ENCODE assay signal across 1 cellular context in genomic region chr17:64386412-64387144, GRCh38.
TF ChIP-seq lines count a peak whose summit lies in the region.

No MANE protein-coding gene starts in this region.

TF ChIP-seq in HepG2, 621 proteins besides CTCF, POLR2A, EP300 and RAD21 (continued from another document and continues in another):
- TF ChIP-seq FOXP4 (CRISPR knock-in tag; IDR thresholded peaks at IDR 0.05) (peak; percentile 98), HNF4G (IDR thresholded peaks at IDR 0.05; ENCODE audit: borderline replicate concordance, low read depth, low read length) (peak; percentile 82; the same call in 1 of the 2 replicates), HNF4G (CRISPR knock-in tag; IDR thresholded peaks at IDR 0.05; ENCODE audit: borderline replicate concordance, low read depth) (peak; percentile 78; the same call in 1 of the 2 replicates), RERE (CRISPR knock-in tag; IDR thresholded peaks at IDR 0.05; ENCODE audit: low read depth) (peak; percentile 74; the same call in 1 of the 2 replicates), ZNF280D (CRISPR knock-in tag; IDR thresholded peaks at IDR 0.05) (peak; percentile 98), ZNF644 (CRISPR knock-in tag; IDR thresholded peaks at IDR 0.05; ENCODE audit: low read depth) (peak; percentile 67), RXRB (CRISPR knock-in tag; IDR thresholded peaks at IDR 0.05; ENCODE audit: borderline replicate concordance) (peak; percentile 92), CREB1 (IDR thresholded peaks at IDR 0.05) (no peak), CREB1 (CRISPR knock-in tag; IDR thresholded peaks at IDR 0.05) (no peak), ELF3 (CRISPR knock-in tag; IDR thresholded peaks at IDR 0.05) (peak; percentile 86), ZMYM3 (CRISPR knock-in tag; IDR thresholded peaks at IDR 0.05) (peak; percentile 98), THAP11 (CRISPR knock-in tag; IDR thresholded peaks at IDR 0.05) (peak; percentile 50), HMGXB4 (CRISPR knock-in tag; IDR thresholded peaks at IDR 0.05; ENCODE audit: borderline replicate concordance in 1 of 2, low read depth in 1 of 2) (peak in 1 of 2 experiments; percentile 58; a peak in 1 of 4 replicates), ZNF335 (CRISPR knock-in tag; IDR thresholded peaks at IDR 0.05) (peak; percentile 24; the same call in 1 of the 2 replicates), RNF2 (conservative IDR thresholded peaks at IDR 0.05; ENCODE audit: low read depth) (no peak), FOXA1 (IDR thresholded peaks at IDR 0.05) (no peak), FOXA1 (CRISPR knock-in tag; IDR thresholded peaks at IDR 0.05) (peak; percentile 55), ZMYM2 (CRISPR knock-in tag; IDR thresholded peaks at IDR 0.05) (peak; percentile 97), ELK4 (CRISPR knock-in tag; IDR thresholded peaks at IDR 0.05; ENCODE audit: borderline replicate concordance) (no peak), SOX6 (IDR thresholded peaks at IDR 0.05) (no peak), SOX6 (CRISPR knock-in tag; IDR thresholded peaks at IDR 0.05) (peak; percentile 87), BATF2 (CRISPR knock-in tag; IDR thresholded peaks at IDR 0.05) (no peak), U2AF2 (IDR thresholded peaks at IDR 0.05; ENCODE audit: low read depth, low read length) (0 out of 2 replicates have a peak, but pooled peaks have one; percentile 73)
- TF ChIP-seq, protein P1, sequence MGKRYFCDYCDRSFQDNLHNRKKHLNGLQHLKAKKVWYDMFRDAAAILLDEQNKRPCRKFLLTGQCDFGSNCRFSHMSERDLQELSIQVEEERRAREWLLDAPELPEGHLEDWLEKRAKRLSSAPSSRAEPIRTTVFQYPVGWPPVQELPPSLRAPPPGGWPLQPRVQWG (CRISPR knock-in tag; IDR thresholded peaks at IDR 0.05; ENCODE audit: borderline replicate concordance, low read depth), result no peak
- TF ChIP-seq, protein P2, sequence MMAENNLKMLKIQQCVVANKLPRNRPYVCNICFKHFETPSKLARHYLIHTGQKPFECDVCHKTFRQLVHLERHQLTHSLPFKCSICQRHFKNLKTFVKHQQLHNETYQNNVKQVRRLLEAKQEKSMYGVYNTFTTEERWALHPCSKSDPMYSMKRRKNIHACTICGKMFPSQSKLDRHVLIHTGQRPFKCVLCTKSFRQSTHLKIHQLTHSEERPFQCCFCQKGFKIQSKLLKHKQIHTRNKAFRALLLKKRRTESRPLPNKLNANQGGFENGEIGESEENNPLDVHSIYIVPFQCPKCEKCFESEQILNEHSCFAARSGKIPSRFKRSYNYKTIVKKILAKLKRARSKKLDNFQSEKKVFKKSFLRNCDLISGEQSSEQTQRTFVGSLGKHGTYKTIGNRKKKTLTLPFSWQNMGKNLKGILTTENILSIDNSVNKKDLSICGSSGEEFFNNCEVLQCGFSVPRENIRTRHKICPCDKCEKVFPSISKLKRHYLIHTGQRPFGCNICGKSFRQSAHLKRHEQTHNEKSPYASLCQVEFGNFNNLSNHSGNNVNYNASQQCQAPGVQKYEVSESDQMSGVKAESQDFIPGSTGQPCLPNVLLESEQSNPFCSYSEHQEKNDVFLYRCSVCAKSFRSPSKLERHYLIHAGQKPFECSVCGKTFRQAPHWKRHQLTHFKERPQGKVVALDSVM (CRISPR knock-in tag; IDR thresholded peaks at IDR 0.05), result peak; percentile 100
- TF ChIP-seq, protein P3, sequence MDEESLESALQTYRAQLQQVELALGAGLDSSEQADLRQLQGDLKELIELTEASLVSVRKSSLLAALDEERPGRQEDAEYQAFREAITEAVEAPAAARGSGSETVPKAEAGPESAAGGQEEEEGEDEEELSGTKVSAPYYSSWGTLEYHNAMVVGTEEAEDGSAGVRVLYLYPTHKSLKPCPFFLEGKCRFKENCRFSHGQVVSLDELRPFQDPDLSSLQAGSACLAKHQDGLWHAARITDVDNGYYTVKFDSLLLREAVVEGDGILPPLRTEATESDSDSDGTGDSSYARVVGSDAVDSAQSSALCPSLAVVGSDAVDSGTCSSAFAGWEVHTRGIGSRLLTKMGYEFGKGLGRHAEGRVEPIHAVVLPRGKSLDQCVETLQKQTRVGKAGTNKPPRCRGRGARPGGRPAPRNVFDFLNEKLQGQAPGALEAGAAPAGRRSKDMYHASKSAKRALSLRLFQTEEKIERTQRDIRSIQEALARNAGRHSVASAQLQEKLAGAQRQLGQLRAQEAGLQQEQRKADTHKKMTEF (CRISPR knock-in tag; IDR thresholded peaks at IDR 0.05), result peak; percentile 53; the same call in 1 of the 2 replicates
- TF ChIP-seq, protein P4, sequence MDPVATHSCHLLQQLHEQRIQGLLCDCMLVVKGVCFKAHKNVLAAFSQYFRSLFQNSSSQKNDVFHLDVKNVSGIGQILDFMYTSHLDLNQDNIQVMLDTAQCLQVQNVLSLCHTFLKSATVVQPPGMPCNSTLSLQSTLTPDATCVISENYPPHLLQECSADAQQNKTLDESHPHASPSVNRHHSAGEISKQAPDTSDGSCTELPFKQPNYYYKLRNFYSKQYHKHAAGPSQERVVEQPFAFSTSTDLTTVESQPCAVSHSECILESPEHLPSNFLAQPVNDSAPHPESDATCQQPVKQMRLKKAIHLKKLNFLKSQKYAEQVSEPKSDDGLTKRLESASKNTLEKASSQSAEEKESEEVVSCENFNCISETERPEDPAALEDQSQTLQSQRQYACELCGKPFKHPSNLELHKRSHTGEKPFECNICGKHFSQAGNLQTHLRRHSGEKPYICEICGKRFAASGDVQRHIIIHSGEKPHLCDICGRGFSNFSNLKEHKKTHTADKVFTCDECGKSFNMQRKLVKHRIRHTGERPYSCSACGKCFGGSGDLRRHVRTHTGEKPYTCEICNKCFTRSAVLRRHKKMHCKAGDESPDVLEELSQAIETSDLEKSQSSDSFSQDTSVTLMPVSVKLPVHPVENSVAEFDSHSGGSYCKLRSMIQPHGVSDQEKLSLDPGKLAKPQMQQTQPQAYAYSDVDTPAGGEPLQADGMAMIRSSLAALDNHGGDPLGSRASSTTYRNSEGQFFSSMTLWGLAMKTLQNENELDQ (CRISPR knock-in tag; IDR thresholded peaks at IDR 0.05; ENCODE audit: borderline replicate concordance), result peak; percentile 48; the same call in 1 of the 2 replicates
